ENCODE assay signal across 8 cellular contexts in genomic region chr1:850318-850717, GRCh38.
DNase-seq lines count a peak whose midpoint lies in the region; ATAC-seq and TF ChIP-seq lines count a peak whose summit lies in the region.
"Not testable (repeated sequence)": the region's sequence is repeated elsewhere in the genome, so short reads cannot be mapped to it uniquely, and the experiment has no call there.

No MANE protein-coding gene starts in this region.

- not testable (repeated sequence) for BruUV-seq in HCT116 (replicated peaks; lab: Mats Ljungman, UMichigan)

- not testable (repeated sequence) for H3K9me3 ChIP-seq in HCT116 (ENCODE audit: control insufficient read depth in 1 of 2, insufficient read depth in 1 of 2, low read depth in 1 of 2, low read length in 2 of 2); WERI-Rb-1 (ENCODE audit: severe bottlenecking); left ventricle myocardium inferior (replicated peaks)

- H3K9me2 ChIP-seq in HCT116 (ENCODE audit: insufficient read depth), result not testable (repeated sequence)

- 0 out of 2 replicates have a peak, but pooled peaks have one; percentile 4 for TF ChIP-seq RAD21 in HCT116 (IDR thresholded peaks at IDR 0.05; ENCODE audit: low read depth)

- H3K4me2 ChIP-seq in HCT116 (ENCODE audit: low read length), result not testable (repeated sequence)

- H3K36me3 ChIP-seq in HCT116 (ENCODE audit: control insufficient read depth in 1 of 2, insufficient read depth in 2 of 2, low read length in 2 of 2); WERI-Rb-1: not testable (repeated sequence)
- H3K36me3 ChIP-seq in left ventricle myocardium inferior, result peaks cover 46% of the 10 kb centered on the region

- intact Hi-C loops in HCT116 (cut with micrococcal nuclease); left ventricle myocardium inferior (cut with micrococcal nuclease): not testable (repeated sequence)

- H4K20me1 ChIP-seq in HCT116 (ENCODE audit: insufficient read depth), result not testable (repeated sequence)

- H3K4me3 ChIP-seq in AG09309 (ENCODE audit: control insufficient read depth, low read depth, low read length); HCT116 (replicated peaks in 1 of 2; ENCODE audit: low read depth in 1 of 2, low read length in 2 of 2); WERI-Rb-1 (ENCODE audit: low read depth, low read length); left ventricle myocardium inferior: not testable (repeated sequence)

- H3K79me2 ChIP-seq in HCT116 (ENCODE audit: insufficient read depth, low read length), result not testable (repeated sequence)

- DNase-seq in AG09309 (ENCODE audit: low read depth); HCT116 (ENCODE audit: low read depth, low spot score); WERI-Rb-1; left ventricle myocardium inferior; left lobe of liver (ENCODE audit: low spot score): not testable (repeated sequence)
- peak; percentile 38 for DNase-seq in dermis blood vessel endothelial cell
- peak; percentile 45 for DNase-seq in fibroblast of peridontal ligament (ENCODE audit: extremely low read depth)
- DNase-seq in renal cortical epithelial cell (ENCODE audit: low read depth), result peak; percentile 4

- ATAC-seq in HCT116, result not testable (repeated sequence)
- peak; percentile 75 for ATAC-seq in left lobe of liver

- not testable (repeated sequence) for H3K27me3 ChIP-seq in HCT116 (ENCODE audit: insufficient read depth, low read length); WERI-Rb-1 (ENCODE audit: insufficient read depth, low read depth, severe bottlenecking); left ventricle myocardium inferior (ENCODE audit: low read depth)

- POLR2A ChIA-PET in HCT116 (lab: Charles Lee), result not testable (repeated sequence)

- RAD21 ChIA-PET in HCT116 (lab: Charles Lee; ENCODE audit: low non-redundant PET in 1 of 2, low total read pairs in 2 of 2, uncharacterized antibody in 2 of 2, unreplicated experiment in 2 of 2), result not testable (repeated sequence)

- not testable (repeated sequence) for H3K9ac ChIP-seq in HCT116 (ENCODE audit: low read length)

- not testable (repeated sequence) for H3K27ac ChIP-seq in HCT116 (ENCODE audit: low read depth, low read length); WERI-Rb-1
- H3K27ac ChIP-seq in left ventricle myocardium inferior (replicated peaks), result peak overlapping the region; percentile 56

- not testable (repeated sequence) for H2AFZ ChIP-seq in HCT116 (ENCODE audit: low read depth, low read length, poor library complexity, severe bottlenecking)

- peak; percentile 24 for TF ChIP-seq CTCF in AG09309 (IDR thresholded peaks at IDR 0.05; ENCODE audit: control insufficient read depth, insufficient read depth, low read depth, low read length, missing control alignments)
- not testable (repeated sequence) for TF ChIP-seq CTCF in HCT116 (IDR thresholded peaks at IDR 0.05 in 2 of 3, conservative IDR thresholded peaks at IDR 0.05 in 1 of 3; ENCODE audit: borderline replicate concordance in 1 of 3, insufficient read depth in 1 of 3, low read depth in 2 of 3, low read length in 2 of 3)
- TF ChIP-seq CTCF in WERI-Rb-1 (IDR thresholded peaks at IDR 0.05; ENCODE audit: low read depth, low read length), result peak; percentile 25; the same call in 1 of the 2 replicates
- peak; percentile 36 for TF ChIP-seq CTCF in left ventricle myocardium inferior (IDR thresholded peaks at IDR 0.05; ENCODE audit: borderline replicate concordance)

- CTCF ChIA-PET in HCT116 (lab: Charles Lee), result not testable (repeated sequence)

- H3K4me1 ChIP-seq in HCT116 (ENCODE audit: control insufficient read depth in 1 of 2, insufficient read depth in 2 of 2, low read length in 2 of 2); left ventricle myocardium inferior: not testable (repeated sequence)

- not testable (repeated sequence) for TF ChIP-seq POLR2A in HCT116 (IDR thresholded peaks at IDR 0.05; ENCODE audit: borderline replicate concordance, extremely low read depth, insufficient read depth, insufficient read length)
